9 cellular contexts compared by ENCODE assay signal in genomic region chr2:73827018-73827417, GRCh38. TPM values are rescaled to one million over a fixed set of nuclear protein-coding genes. Genes with fewer than 3 reads are reported as not detected.
DNase-seq lines count a peak whose midpoint lies in the region; ATAC-seq and TF ChIP-seq lines count a peak whose summit lies in the region.
"Had no signal": no experiment of that assay in that cellular context is flagged by ENCODE, and none has a peak within 500 bp of the region (broad histone marks: within the 10 kb centered on the region; RNA-seq: fewer than 3 reads in every experiment).

No MANE protein-coding gene starts in this region.

- peak overlapping the region; percentile 94 for H3K4me3 Mint-ChIP-seq in activated T-cell treated with anti-CD3 and anti-CD28 coated beads, Interleukin-2, amount 50 U/mL, for 4 hours

- DNase-seq in activated T-cell treated with anti-CD3 and anti-CD28 coated beads, Interleukin-2, amount 50 U/mL, for 4 hours = no peak
- DNase-seq in activated T-cell treated with anti-CD3 and anti-CD28 coated beads for 4 hours (no peak), NCI-H69 (lab: John Stamatoyannopoulos, UW) (peak; percentile 66), astrocyte of the hippocampus (ENCODE audit: low read depth, low spot score) (peak; percentile 53), retinal pigment epithelial cell (ENCODE audit: low read depth) (no peak)

- H3K9me3 Mint-ChIP-seq in activated T-cell treated with anti-CD3 and anti-CD28 coated beads, Interleukin-2, amount 50 U/mL, for 4 hours = no peaks in the 10 kb centered on the region

- TF ChIP-seq CTCF in retinal pigment epithelial cell (conservative IDR thresholded peaks at IDR 0.05; ENCODE audit: low read depth, low read length) = peak; percentile 43

- peaks cover 3% of the 10 kb centered on the region for H3K36me3 Mint-ChIP-seq in activated T-cell treated with anti-CD3 and anti-CD28 coated beads, Interleukin-2, amount 50 U/mL, for 4 hours (ENCODE audit: insufficient read depth)

- no peak for ATAC-seq in activated T-cell treated with anti-CD3 and anti-CD28 coated beads, Interleukin-2, amount 50 U/mL, for 4 hours
- ATAC-seq in GM21786 (IDR thresholded peaks at IDR 0.05; ENCODE audit: unreplicated experiment) = no peak
- ATAC-seq in HG03159 (IDR thresholded peaks at IDR 0.05; ENCODE audit: unreplicated experiment) = no peak
- no peak for ATAC-seq in GM19397 (IDR thresholded peaks at IDR 0.05; ENCODE audit: unreplicated experiment)

- H3K4me3 ChIP-seq in retinal pigment epithelial cell (ENCODE audit: low read length) = no peak overlapping the region

- no peaks in the 10 kb centered on the region for H3K27me3 Mint-ChIP-seq in activated T-cell treated with anti-CD3 and anti-CD28 coated beads, Interleukin-2, amount 50 U/mL, for 4 hours (ENCODE audit: low read depth)

- H3K4me1 Mint-ChIP-seq in activated T-cell treated with anti-CD3 and anti-CD28 coated beads, Interleukin-2, amount 50 U/mL, for 4 hours (ENCODE audit: low read depth) = peaks cover 44% of the 10 kb centered on the region

RNA-seq across cellular contexts. Expression of gene STAMBP, which starts 1.7 kb away (rescaled TPM):
- 10 to 100 TPM; 29.5 to 37.2 (median 30.3) TPM for total RNA-seq in activated T-cell treated with anti-CD3 and anti-CD28 coated beads, Interleukin-2, amount 50 U/mL, for 4 hours

RNA-seq across cellular contexts. Expression of gene C2orf78, which starts 43.0 kb away (rescaled TPM):
- total RNA-seq in activated T-cell treated with anti-CD3 and anti-CD28 coated beads, Interleukin-2, amount 50 U/mL, for 4 hours = not detected
- total RNA-seq: T-helper 1 cell treated with Interleukin-12 subunit alpha and Interleukin-12 subunit beta and Interleukin-4 antibody, amounts not matched to agents 30 ng/mL and 1 ng/mL, for 36 hours had no signal

RNA-seq across cellular contexts. Expression of gene DUSP11, which starts 47.1 kb away (rescaled TPM):
- 10 to 100 TPM; 33.2 to 35.4 (median 34.2) TPM for total RNA-seq in activated T-cell treated with anti-CD3 and anti-CD28 coated beads, Interleukin-2, amount 50 U/mL, for 4 hours

Comparison
In these comparisons a context has a peak if more than half of its experiments do, and no peak if none do; other contexts are left out.
1. DNase-seq: peak in NCI-H69 (single experiment) and astrocyte of the hippocampus (single experiment); none in activated T-cell treated with anti-CD3 and anti-CD28 coated beads, Interleukin-2, amount 50 U/mL, for 4 hours (single experiment), activated T-cell treated with anti-CD3 and anti-CD28 coated beads for 4 hours (single experiment) and retinal pigment epithelial cell (single experiment).